Comparison of ENCODE assay signal across 10 cellular contexts in the genomic region with DNA sequence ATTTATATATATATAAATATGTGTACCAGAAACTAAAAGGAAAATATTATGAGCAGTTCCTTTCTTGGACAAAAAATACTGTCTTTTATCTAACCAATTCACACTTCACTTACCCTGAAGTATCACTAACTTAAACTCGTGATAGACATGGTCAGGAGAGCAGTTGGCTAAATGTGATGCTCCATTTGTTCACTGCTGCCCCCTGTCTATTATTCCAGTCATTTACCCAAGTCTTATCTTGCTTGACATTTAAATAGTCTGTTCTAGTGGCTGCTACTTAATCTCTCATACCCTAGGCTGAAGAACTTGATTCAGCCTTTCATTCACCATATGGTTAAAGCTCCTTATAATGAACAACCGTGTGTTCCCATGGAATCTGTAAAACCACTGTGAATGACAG.
DNase-seq lines count a peak whose midpoint lies in the region; ATAC-seq and TF ChIP-seq lines count a peak whose summit lies in the region.
"Had no signal": no experiment of that assay in that cellular context is flagged by ENCODE, and none has a peak within 500 bp of the region (broad histone marks: within the 10 kb centered on the region; RNA-seq: fewer than 3 reads in every experiment).

No MANE protein-coding gene starts in this region.

- H3K36me3 ChIP-seq in DOHH2 (ENCODE audit: control insufficient read depth, low read length) (no peaks in the 10 kb centered on the region), kidney epithelial cell (ENCODE audit: control insufficient read depth, insufficient read depth, low read length) (no peaks in the 10 kb centered on the region)

- no peak overlapping the region for H3K27ac ChIP-seq in DOHH2 (ENCODE audit: low read depth, low read length)

- no peak for ATAC-seq in GM21526 (IDR thresholded peaks at IDR 0.05; ENCODE audit: low FRiP score, unreplicated experiment)
- ATAC-seq in left ventricle myocardium superior, result no peak

- peak; percentile 40 for TF ChIP-seq CTCF in DOHH2 (IDR thresholded peaks at IDR 0.05; ENCODE audit: low read depth, low read length, poor library complexity, severe bottlenecking)
- peak; percentile 59 for TF ChIP-seq CTCF in LNCaP clone FGC (IDR thresholded peaks at IDR 0.05; ENCODE audit: control insufficient read depth, extremely low read depth, insufficient read depth)
- TF ChIP-seq CTCF in kidney epithelial cell (IDR thresholded peaks at IDR 0.05; ENCODE audit: insufficient read depth, low read length, poor library complexity, severe bottlenecking), result peak; percentile 12

- H3K27me3 ChIP-seq in DOHH2 (ENCODE audit: control insufficient read depth, low read length) (no peaks in the 10 kb centered on the region), kidney epithelial cell (ENCODE audit: control insufficient read depth, insufficient read depth, low read length) (no peaks in the 10 kb centered on the region)

- no peaks in the 10 kb centered on the region for H3K4me1 ChIP-seq in DOHH2 (ENCODE audit: control insufficient read depth, low read length)

- DNase-seq in LNCaP clone FGC (ENCODE audit: low read depth) (peak; percentile 17), SKM-1 treated with dmso at 0.1 percent for 144 hours (lab: John Stamatoyannopoulos, UW; ENCODE audit: unreplicated experiment) (peak; percentile 26), kidney epithelial cell (ENCODE audit: low read depth) (no peak), left ventricle myocardium superior (no peak), NCI-H2227 (lab: John Stamatoyannopoulos, UW; ENCODE audit: unreplicated experiment) (no peak)
- no peak for DNase-seq in effector CD4-positive, alpha-beta T cell
- DNase-seq: cerebellar nuclear complex; stimulated activated CD4-positive, alpha-beta T cell treated with anti-CD3 and anti-CD28 coated beads, Interleukin-4, amount 100 ng/mL, for 1 hour had no signal

- H3K9me2 ChIP-seq in DOHH2 (replicated peaks; ENCODE audit: control insufficient read depth, low read length), result no peaks in the 10 kb centered on the region

- H4K20me1 ChIP-seq in DOHH2 (ENCODE audit: control insufficient read depth, insufficient read depth, low read depth, low read length), result no peaks in the 10 kb centered on the region

- H3K4me3 ChIP-seq in DOHH2 (ENCODE audit: low read length), result no peak overlapping the region
- no peak overlapping the region for H3K4me3 ChIP-seq in LNCaP clone FGC (ENCODE audit: low read depth, low read length)
- no peak overlapping the region for H3K4me3 ChIP-seq in kidney epithelial cell (ENCODE audit: low read depth, low read length)

- H3K4me2 ChIP-seq in DOHH2 (ENCODE audit: low read length), result no peak overlapping the region

- no peaks in the 10 kb centered on the region for H3F3A ChIP-seq in DOHH2 (ENCODE audit: control insufficient read depth, insufficient read depth)

- intact Hi-C loops in left ventricle myocardium superior (cut with micrococcal nuclease), result no loop called here

- H3K79me2 ChIP-seq in DOHH2 (ENCODE audit: control insufficient read depth, low read length), result no peaks in the 10 kb centered on the region

- H3K9me3 ChIP-seq in DOHH2 (ENCODE audit: control insufficient read depth, insufficient read depth, low read length), result no peaks in the 10 kb centered on the region

Comparison
In these comparisons a context has a peak if more than half of its experiments do, and no peak if none do; other contexts are left out.
1. DNase-seq: peak in LNCaP clone FGC (single experiment) and SKM-1 treated with dmso at 0.1 percent for 144 hours (single experiment); none in kidney epithelial cell (single experiment), effector CD4-positive, alpha-beta T cell (single experiment), left ventricle myocardium superior (single experiment) and NCI-H2227 (single experiment).
2. Peak in every context shown above with its lines, with median percentiles within 50 percentile points of each other: CTCF ChIP-seq.